Comparison of ENCODE assay signal across 25 cellular contexts in the genomic region with DNA sequence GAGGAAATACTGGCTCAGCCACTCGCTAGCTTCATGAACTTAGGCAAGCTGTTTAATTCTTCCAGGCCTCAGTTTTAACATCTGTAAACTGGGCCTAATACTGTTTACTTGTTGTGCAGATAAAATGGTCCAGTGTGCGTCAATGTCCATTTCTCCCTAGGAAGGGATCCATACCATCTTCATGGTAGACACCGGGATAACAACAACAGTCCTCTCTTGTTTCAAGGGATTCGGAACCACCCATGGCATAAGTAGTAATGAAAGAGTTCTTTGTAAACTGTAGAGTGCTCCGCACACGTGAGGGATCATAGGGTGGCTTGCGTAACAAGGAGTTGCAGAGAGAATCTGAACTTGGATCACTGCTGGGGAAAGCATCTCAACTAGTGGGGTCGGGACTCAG. TPM values are rescaled to one million over a fixed set of nuclear protein-coding genes. Genes with fewer than 3 reads are reported as not detected.
DNase-seq lines count a peak whose midpoint lies in the region; ATAC-seq, FAIRE-seq and TF ChIP-seq lines count a peak whose summit lies in the region.
"Had no signal": no experiment of that assay in that cellular context is flagged by ENCODE, and none has a peak within 500 bp of the region (broad histone marks: within the 10 kb centered on the region; RNA-seq: fewer than 3 reads in every experiment).

No MANE protein-coding gene starts in this region.

- no peak overlapping the region for H2AFZ ChIP-seq in HepG2 (ENCODE audit: low read length)
- no peak overlapping the region for H2AFZ ChIP-seq in K562 (ENCODE audit: low read depth, low read length)
- H2AFZ ChIP-seq in PC-3 (ENCODE audit: low read length) = no peak overlapping the region
- H2AFZ ChIP-seq: GM23248 had no signal

- ATAC-seq in HepG2 (peak; percentile 84), right lobe of liver (no peak), K562 (no peak), PC-3 (no peak)

- intact Hi-C loops in HepG2 (cut with micrococcal nuclease; ENCODE audit: unreplicated experiment) (no loop called here), right lobe of liver (cut with DNase I) (no loop called here), K562 (cut with micrococcal nuclease) (no loop called here), MCF 10A (cut with micrococcal nuclease) (no loop called here), PC-3 (cut with micrococcal nuclease) (no loop called here)

- no peaks in the 10 kb centered on the region for H3F3A ChIP-seq in PC-3 (ENCODE audit: low read length, unreplicated experiment)

- H3K4me2 ChIP-seq in HepG2 (ENCODE audit: low read depth, low read length) (peak overlapping the region; percentile 60), K562 (ENCODE audit: insufficient read depth, low read length) (no peak overlapping the region), PC-3 (ENCODE audit: low read length) (no peak overlapping the region)
- H3K4me2 ChIP-seq: A549; BLaER1 treated with 17β-estradiol and CSF1 and Interleukin-3, amounts not matched to agents 10 nM and 100 nM had no signal

- H3K4me3 Mint-ChIP-seq in MCF 10A (ENCODE audit: unreplicated experiment) = no peak overlapping the region
- H3K4me3 Mint-ChIP-seq: CD14-positive monocyte; CD4-positive, alpha-beta T cell; CD8-positive, alpha-beta memory T cell had no signal

- H3K9ac ChIP-seq in HepG2 (ENCODE audit: insufficient read depth, low read depth, low read length) (no peak overlapping the region), K562 (ENCODE audit: insufficient read depth in 1 of 2, low read depth in 2 of 2, low read length in 2 of 2) (no peak overlapping the region), PC-3 (ENCODE audit: low read length) (no peak overlapping the region)
- H3K9ac ChIP-seq: BLaER1 treated with 17β-estradiol and CSF1 and Interleukin-3, amounts not matched to agents 10 nM and 100 nM; GM23248 had no signal

- no peaks in the 10 kb centered on the region for H3K9me2 ChIP-seq in PC-3 (replicated peaks; ENCODE audit: low read length)

- no peaks in the 10 kb centered on the region for H3K4me1 Mint-ChIP-seq in MCF 10A (ENCODE audit: insufficient read depth, unreplicated experiment)

- H3K79me2 ChIP-seq in HepG2 (ENCODE audit: insufficient read depth, low read length) (no peaks in the 10 kb centered on the region), K562 (ENCODE audit: control insufficient read depth, insufficient read depth, low read length) (no peaks in the 10 kb centered on the region), PC-3 (ENCODE audit: low read length) (no peaks in the 10 kb centered on the region)

- H3K9me1 ChIP-seq in K562 (ENCODE audit: control insufficient read depth, insufficient read depth, low read length) = no peaks in the 10 kb centered on the region

- no peaks in the 10 kb centered on the region for H3K9me3 Mint-ChIP-seq in MCF 10A (ENCODE audit: unreplicated experiment)
- H3K9me3 Mint-ChIP-seq: CD4-positive, alpha-beta T cell had no signal

- FAIRE-seq in HepG2 (lab: Jason Lieb, UNC) = peak; percentile 94
- FAIRE-seq in K562 (lab: Jason Lieb, UNC) = no peak
- FAIRE-seq: A549, G401.6, GM12892, H1 had no signal

- DNase-seq in HepG2 (ENCODE audit: low spot score) (peak; percentile 94), right lobe of liver (no peak), K562 (ENCODE audit: extremely low read depth in 1 of 4, low spot score in 3 of 4) (no peak), foreskin melanocyte (peak; percentile 97), NCI-H1436 (lab: John Stamatoyannopoulos, UW) (no peak), MCF 10A (ENCODE audit: unreplicated experiment) (no peak), PC-3 (no peak)
- DNase-seq: 8988T; ACHN; AML-193; BE2C; Calu3; CD4-positive, alpha-beta T cell; CD8-positive, alpha-beta memory T cell; COR-L47; DND-41; GM23248; H7; HCEC 1CT had no signal

- TF ChIP-seq CTCF in HepG2 (CRISPR knock-in tag; IDR thresholded peaks at IDR 0.05) (no peak), right lobe of liver (IDR thresholded peaks at IDR 0.05) (no peak), K562 (IDR thresholded peaks at IDR 0.05 in 2 of 3, conservative IDR thresholded peaks at IDR 0.05 in 1 of 3; ENCODE audit: insufficient read depth in 2 of 3, low read depth in 1 of 3, low read length in 3 of 3) (no peak), MCF 10A (IDR thresholded peaks at IDR 0.05; ENCODE audit: unreplicated experiment) (no peak), PC-3 (conservative IDR thresholded peaks at IDR 0.05; ENCODE audit: low read depth, low read length) (no peak)

- peaks cover 46% of the 10 kb centered on the region for H3K4me1 ChIP-seq in HepG2 (ENCODE audit: insufficient read depth, low read length)
- no peaks in the 10 kb centered on the region for H3K4me1 ChIP-seq in right lobe of liver
- no peaks in the 10 kb centered on the region for H3K4me1 ChIP-seq in K562 (replicated peaks in 1 of 2; ENCODE audit: control insufficient read depth in 2 of 2, insufficient read depth in 2 of 2, low read length in 2 of 2)
- no peaks in the 10 kb centered on the region for H3K4me1 ChIP-seq in PC-3 (ENCODE audit: insufficient read depth, low read length)
- H3K4me1 ChIP-seq: A549 had no signal

- H3K27ac ChIP-seq in HepG2 (ENCODE audit: extremely low read length, insufficient read depth, low read length) (peak overlapping the region; percentile 35), right lobe of liver (no peak overlapping the region), K562 (ENCODE audit: extremely low read depth, low read depth, low read length) (no peak overlapping the region), PC-3 (ENCODE audit: low read length) (no peak overlapping the region)
- H3K27ac ChIP-seq: A549; BLaER1 treated with 17β-estradiol and CSF1 and Interleukin-3, amounts not matched to agents 10 nM and 100 nM; GM23248 had no signal

- H3K4me3 ChIP-seq in HepG2 (replicated peaks in 1 of 3; ENCODE audit: insufficient read depth in 1 of 3, low read depth in 2 of 3, low read length in 3 of 3) (0 out of 6 replicates have a peak overlapping the region, but pooled peaks of 1 of the 3 experiments have one; percentile 16), right lobe of liver (no peak overlapping the region), K562 (no peak overlapping the region), PC-3 (ENCODE audit: low read length) (no peak overlapping the region)
- H3K4me3 ChIP-seq: A549; BLaER1 treated with 17β-estradiol and CSF1 and Interleukin-3, amounts not matched to agents 10 nM and 100 nM; GM23248 had no signal

- TF ChIP-seq EP300 in HepG2 (IDR thresholded peaks at IDR 0.05; ENCODE audit: low read depth in 2 of 2, low read length in 2 of 2) = peak in 1 of 2 experiments; percentile 74; a peak in 1 of 4 replicates
- no peak; the same call in 1 of the 2 replicates for TF ChIP-seq EP300 in HepG2 (CRISPR knock-in tag; IDR thresholded peaks at IDR 0.05; ENCODE audit: borderline replicate concordance)
- TF ChIP-seq EP300 in K562 (IDR thresholded peaks at IDR 0.05; ENCODE audit: low read length) = no peak

- WGBS in HepG2 (ENCODE audit: low lambda C conversion rate) = 1% methylated on average over 8 of the region's 8 CpGs
- WGBS in right lobe of liver (ENCODE audit: insufficient coverage, low coverage, low lambda C conversion rate, missing lambda C conversion rate) = 69% methylated on average over 7 of the region's 8 CpGs
- 0% methylated on average over 8 of the region's 8 CpGs for WGBS in K562 (ENCODE audit: insufficient coverage, low coverage, missing lambda C conversion rate)

- in situ Hi-C loops in HepG2 (cut with HindIII; ENCODE audit: extremely low pct_ligation_motif_present, low pct_unique_long_range_greater_than_20kb) (no loop called here), K562 (cut with MboI) (no loop called here)

- H3K27ac Mint-ChIP-seq in MCF 10A (ENCODE audit: low read depth, unreplicated experiment) = no peak overlapping the region
- H3K27ac Mint-ChIP-seq: CD14-positive monocyte; CD4-positive, alpha-beta T cell had no signal

- no peaks in the 10 kb centered on the region for H3K9me3 ChIP-seq in HepG2 (ENCODE audit: low read length)
- H3K9me3 ChIP-seq in right lobe of liver = no peaks in the 10 kb centered on the region
- H3K9me3 ChIP-seq in K562 (replicated peaks; ENCODE audit: control insufficient read depth, insufficient read depth, low read depth, low read length) = no peaks in the 10 kb centered on the region
- H3K9me3 ChIP-seq in PC-3 (ENCODE audit: low read length) = no peaks in the 10 kb centered on the region
- H3K9me3 ChIP-seq: A549 had no signal

- H3K27me3 ChIP-seq in HepG2 (ENCODE audit: control insufficient read depth in 1 of 2, insufficient read depth in 2 of 2, low read length in 2 of 2) (peaks cover 0 to 16% of the 10 kb centered on the region in 2 experiments; a peak in 3 of 5 replicates), right lobe of liver (no peaks in the 10 kb centered on the region), K562 (ENCODE audit: control insufficient read depth in 2 of 2, insufficient read depth in 2 of 2, low read length in 2 of 2) (peaks cover 2 to 28% of the 10 kb centered on the region in 2 experiments; a peak in 3 of 5 replicates), PC-3 (ENCODE audit: low read length) (peaks cover 46% of the 10 kb centered on the region)
- H3K27me3 ChIP-seq: BE2C; BLaER1 treated with 17β-estradiol and CSF1 and Interleukin-3, amounts not matched to agents 10 nM and 100 nM had no signal

- TF ChIP-seq POLR2A in HepG2 (IDR thresholded peaks at IDR 0.05; ENCODE audit: insufficient read depth in 1 of 2, low read depth in 2 of 2, low read length in 2 of 2) (no peak), right lobe of liver (IDR thresholded peaks at IDR 0.05) (no peak), K562 (conservative IDR thresholded peaks at IDR 0.05) (no peak)

- peaks cover 39% of the 10 kb centered on the region for H3K27me3 Mint-ChIP-seq in MCF 10A (ENCODE audit: insufficient read depth, unreplicated experiment)

- no TSS peak for BruUV-seq in HepG2 (replicated peaks; lab: Mats Ljungman, UMichigan)
- BruUV-seq in K562 (replicated peaks; lab: Mats Ljungman, UMichigan) = no TSS peak
- no TSS peak for BruUV-seq in MCF 10A (replicated peaks; lab: Mats Ljungman, UMichigan)
- BruUV-seq in PC-3 (replicated peaks; lab: Mats Ljungman, UMichigan) = no TSS peak

- H4K20me1 ChIP-seq in HepG2 (ENCODE audit: insufficient read depth, low read length) (no peaks in the 10 kb centered on the region), K562 (replicated peaks; ENCODE audit: control insufficient read depth, insufficient read depth, low read length) (peaks cover 5% of the 10 kb centered on the region; the same call in 1 of the 2 replicates), PC-3 (ENCODE audit: low read length) (no peaks in the 10 kb centered on the region)
- H4K20me1 ChIP-seq: BLaER1 treated with 17β-estradiol and CSF1 and Interleukin-3, amounts not matched to agents 10 nM and 100 nM had no signal

- no peaks in the 10 kb centered on the region for H3K36me3 Mint-ChIP-seq in MCF 10A (ENCODE audit: insufficient read depth, unreplicated experiment)
- H3K36me3 Mint-ChIP-seq: CD14-positive monocyte; CD8-positive, alpha-beta memory T cell had no signal

- CTCF ChIA-PET in HepG2 (lab: Yijun Ruan, JAX; ENCODE audit: low intra/inter-chr PET ratio, low total read pairs) = no interaction called here
- CTCF ChIA-PET in K562 (lab: Yijun Ruan, JAX; ENCODE audit: low intra/inter-chr PET ratio) = no interaction called here
- CTCF ChIA-PET in MCF 10A (lab: Yijun Ruan, JAX) = no interaction called here
- CTCF ChIA-PET in PC-3 (lab: Charles Lee) = no interaction called here

- TF ChIP-seq RAD21 in HepG2 (CRISPR knock-in tag; IDR thresholded peaks at IDR 0.05) (no peak), K562 (CRISPR knock-in tag; conservative IDR thresholded peaks at IDR 0.05 in 1 of 2, IDR thresholded peaks at IDR 0.05 in 1 of 2) (no peak)

- POLR2A ChIA-PET in HepG2 (lab: Yijun Ruan, JAX) = no interaction called here
- POLR2A ChIA-PET in K562 (lab: Yijun Ruan, JAX) = no interaction called here
- POLR2A ChIA-PET in MCF 10A (lab: Yijun Ruan, JAX) = interaction anchor here (0.6 kb wide), 1 partner anchor 46 kb away, joined by 3 read pairs; no protein-coding TSS in a partner anchor
- POLR2A ChIA-PET in PC-3 (lab: Charles Lee; ENCODE audit: unreplicated experiment) = no interaction called here

- H3K36me3 ChIP-seq in HepG2 (replicated peaks in 1 of 2; ENCODE audit: control insufficient read depth in 1 of 2, insufficient read depth in 2 of 2, low read length in 2 of 2) (no peaks in the 10 kb centered on the region), right lobe of liver (no peaks in the 10 kb centered on the region), K562 (ENCODE audit: control insufficient read depth, insufficient read depth, low read length) (no peaks in the 10 kb centered on the region), PC-3 (ENCODE audit: low read depth, low read length) (no peaks in the 10 kb centered on the region)
- H3K36me3 ChIP-seq: BE2C; BLaER1 treated with 17β-estradiol and CSF1 and Interleukin-3, amounts not matched to agents 10 nM and 100 nM had no signal

RNA-seq across cellular contexts. Expression of a gene that starts 17.3 kb away (rescaled TPM):
- total RNA-seq in HepG2 (2016; rRNA removed; fragmentation: Illumina TruSeq; extraction: Trizol) (not detected in 2 replicates), right lobe of liver (under 1 TPM in 2 of 6 experiments, not detected in 4; 0.18 to 0.25 TPM), K562 (2014; rRNA removed) (not detected in 2 replicates), K562 (2014; rRNA removed; fragmentation: Illumina TruSeq; extraction: Trizol) (not detected in 2 replicates), K562 (2015; rRNA removed; fragmentation: Illumina TruSeq; extraction: Trizol) (not detected in 2 replicates), K562 (2021) (0.20 TPM in 1 of 2 replicates, not detected in the other), MCF 10A (2022) (0.35 TPM in 1 of 2 replicates, not detected in the other), PC-3 (2014; rRNA removed) (not detected in 2 replicates)
- total RNA-seq in HepG2 (2016; cell fraction: cytosol; rRNA removed; fragmentation: Illumina TruSeq; extraction: Trizol; ENCODE audit: low read depth) = not detected in 2 replicates
- not detected in 2 replicates for total RNA-seq in HepG2 (2016; cell fraction: insoluble cytoplasmic fraction; rRNA removed; fragmentation: Illumina TruSeq; extraction: Trizol)
- not detected in 2 replicates for total RNA-seq in HepG2 (2016; cell fraction: membrane; rRNA removed; fragmentation: Illumina TruSeq; extraction: Trizol)
- total RNA-seq in HepG2 (2016; cell fraction: nucleus; rRNA removed; fragmentation: Illumina TruSeq; extraction: Trizol) = not detected in 2 replicates
- polyA plus RNA-seq in HepG2 (2011; rRNA removed) (not detected in 2 replicates), K562 (2011; rRNA removed) (not detected in 2 replicates), K562 (2014; fragmentation: Illumina TruSeq; extraction: Trizol) (not detected in 2 replicates), K562 (2014; fragmentation: Nextera tagmentation; extraction: Ambion mirVana) (not detected), K562 (2014; rRNA removed) (not detected in 2 replicates)
- not detected in 2 replicates for polyA plus RNA-seq in HepG2 (2011; cell fraction: cytosol; rRNA removed)
- not detected in 2 replicates for polyA plus RNA-seq in HepG2 (2011; cell fraction: nucleus; rRNA removed)
- polyA plus RNA-seq in HepG2 (2012) = not detected in 2 replicates
- not detected in 2 replicates for polyA plus RNA-seq in HepG2 (2016; cell fraction: cytosol; fragmentation: Illumina TruSeq; extraction: Trizol; ENCODE audit: low read depth)
- polyA plus RNA-seq in HepG2 (2016; cell fraction: insoluble cytoplasmic fraction; fragmentation: Illumina TruSeq; extraction: Trizol; ENCODE audit: low read depth) = not detected in 2 replicates
- not detected in 2 replicates for polyA plus RNA-seq in HepG2 (2016; cell fraction: membrane; fragmentation: Illumina TruSeq; extraction: Trizol; ENCODE audit: low read depth)
- polyA plus RNA-seq in HepG2 (2016; cell fraction: nucleus; fragmentation: Illumina TruSeq; extraction: Trizol; ENCODE audit: insufficient read depth, low read depth) = not detected in 2 replicates
- 0.44 TPM in 1 of 2 replicates, not detected in the other for polyA minus RNA-seq in HepG2 (2011; rRNA and poly(A)+ RNA removed; ENCODE audit: low replicate concordance)
- polyA minus RNA-seq in HepG2 (2011; cell fraction: cytosol; rRNA and poly(A)+ RNA removed) = not detected in 2 replicates
- polyA minus RNA-seq in HepG2 (2011; cell fraction: nucleus; rRNA and poly(A)+ RNA removed) = not detected in 2 replicates
- not detected in 2 replicates for total RNA-seq in K562 (2011; cell fraction: chromatin; rRNA removed; ENCODE audit: low replicate concordance)
- not detected in 2 replicates for total RNA-seq in K562 (2011; cell fraction: nucleolus; rRNA removed)
- total RNA-seq in K562 (2011; cell fraction: nucleoplasm; rRNA removed) = not detected in 2 replicates
- not detected in 2 replicates for polyA plus RNA-seq in K562 (2011; cell fraction: cytosol; rRNA removed)
- not detected in 2 replicates for polyA plus RNA-seq in K562 (2011; cell fraction: nucleus; rRNA removed)
- polyA plus RNA-seq in K562 (2012) = not detected in 2 replicates
- polyA minus RNA-seq in K562 (2011; rRNA and poly(A)+ RNA removed) = not detected in 2 replicates
- not detected in 2 replicates for polyA minus RNA-seq in K562 (2011; cell fraction: cytosol; rRNA and poly(A)+ RNA removed)
- not detected in 2 replicates for polyA minus RNA-seq in K562 (2011; cell fraction: nucleus; rRNA and poly(A)+ RNA removed)
- total RNA-seq: CD4-positive, alpha-beta T cell; CD8-positive, alpha-beta memory T cell; GM23248 had no signal
- polyA plus RNA-seq: CD14-positive monocyte; CD8-positive, alpha-beta memory T cell; GM23248 had no signal

Comparison
In these comparisons a context has a peak if more than half of its experiments do, and no peak if none do; other contexts are left out.
1. DNase-seq: peak in HepG2 (single experiment) and foreskin melanocyte (single experiment); none in right lobe of liver (0 of 3), K562 (0 of 4), NCI-H1436 (single experiment), MCF 10A (single experiment) and PC-3 (single experiment).